Comparison of ENCODE assay signal across 15 cellular contexts in the genomic region with DNA sequence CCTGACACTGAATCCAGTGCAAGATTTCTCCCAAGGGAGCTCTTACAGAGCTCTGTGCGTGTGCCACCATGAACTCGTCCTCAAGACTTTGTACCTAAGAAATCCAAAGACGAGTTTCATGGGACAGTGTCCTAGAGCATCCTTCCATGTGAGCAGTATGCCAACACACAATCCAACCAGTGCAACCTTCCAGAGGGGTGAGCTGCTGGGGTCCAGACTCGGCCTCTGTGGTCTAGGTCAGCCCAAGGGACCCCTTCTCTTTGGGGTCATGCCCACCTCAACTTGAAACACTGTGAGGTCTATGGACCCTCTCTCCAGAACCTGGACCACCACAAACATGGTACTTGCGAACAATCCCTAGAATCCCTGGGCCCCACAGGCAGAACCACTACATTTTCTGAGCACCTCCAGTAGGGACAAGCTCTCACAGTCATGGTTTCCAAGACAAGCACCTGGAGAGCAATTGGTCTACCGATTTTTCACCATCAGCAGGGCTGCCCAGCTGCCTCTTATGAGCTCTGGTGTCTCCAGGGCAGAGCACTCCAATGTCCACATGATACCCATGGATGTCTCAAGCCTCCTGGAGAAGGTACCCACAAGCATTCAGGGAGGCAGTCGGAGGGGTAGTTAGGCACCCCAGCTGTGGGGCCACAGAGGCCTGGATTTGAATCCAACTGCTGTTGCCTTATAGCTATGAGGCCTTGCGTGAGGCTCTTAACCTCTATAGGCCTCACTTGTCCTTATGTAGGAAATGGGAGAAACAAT. TPM values are rescaled to one million over a fixed set of nuclear protein-coding genes. Genes with fewer than 3 reads are reported as not detected.
DNase-seq lines count a peak whose midpoint lies in the region; ATAC-seq, FAIRE-seq and TF ChIP-seq lines count a peak whose summit lies in the region.
"Had no signal": no experiment of that assay in that cellular context is flagged by ENCODE, and none has a peak within 500 bp of the region (broad histone marks: within the 10 kb centered on the region; RNA-seq: fewer than 3 reads in every experiment).

No MANE protein-coding gene starts in this region.

- TF ChIP-seq POLR2A in GM12892 (IDR thresholded peaks at IDR 0.05; ENCODE audit: low read depth, low read length): no peak
- TF ChIP-seq POLR2A in gastrocnemius medialis (IDR thresholded peaks at IDR 0.05): no peak

- in situ Hi-C loops in gastrocnemius medialis (cut with MboI; ENCODE audit: low sequenced_read_pairs in 4 of 4): loop anchor here in 3 of 4 donors (25.0 kb wide), 2 partner anchors 105 to 295 kb away; no protein-coding TSS in a partner anchor

- peaks cover 11% of the 10 kb centered on the region for H3K27me3 Mint-ChIP-seq in WTC11 (ENCODE audit: low read depth)

- no peaks in the 10 kb centered on the region for H3K9me3 ChIP-seq in left lung
- no peaks in the 10 kb centered on the region for H3K9me3 ChIP-seq in gastrocnemius medialis
- H3K9me3 ChIP-seq in colonic mucosa: no peaks in the 10 kb centered on the region
- H3K9me3 ChIP-seq: BE2C, MG63, neutrophil had no signal

- peaks cover 6 to 67% of the 10 kb centered on the region in 2 donors for H3K27me3 ChIP-seq in left lung
- peaks cover 11 to 14% (median 14%) of the 10 kb centered on the region in 3 donors for H3K27me3 ChIP-seq in gastrocnemius medialis
- H3K27me3 ChIP-seq in colonic mucosa: peaks cover 4% of the 10 kb centered on the region
- H3K27me3 ChIP-seq: BE2C, MG63 had no signal

- H3K27ac ChIP-seq in left lung: peak overlapping the region; percentile 60 to 70
- H3K27ac ChIP-seq in gastrocnemius medialis: peak overlapping the region; percentile 53 to 77 (median 74)
- H3K27ac ChIP-seq in colonic mucosa: no peak overlapping the region
- H3K27ac ChIP-seq: neutrophil had no signal

- H3K9me3 Mint-ChIP-seq in WTC11: no peaks in the 10 kb centered on the region

- 0 out of 2 replicates have a peak overlapping the region, but pooled peaks have one; percentile 16 for H3K4me3 Mint-ChIP-seq in WTC11

- peaks cover 38% of the 10 kb centered on the region for H3K4me1 Mint-ChIP-seq in WTC11

- H3K4me3 ChIP-seq in left lung (no peak overlapping the region), gastrocnemius medialis (no peak overlapping the region), colonic mucosa (no peak overlapping the region)
- H3K4me3 ChIP-seq: MG63 had no signal

- no peaks in the 10 kb centered on the region for H3K36me3 Mint-ChIP-seq in WTC11

- POLR2A ChIA-PET in WTC11 (lab: Charles Lee): no interaction called here

- DNase-seq in GM12892 (ENCODE audit: insufficient read length) (no peak), WTC11 (ENCODE audit: low spot score) (no peak), left lung (no peak), gastrocnemius medialis (no peak), colonic mucosa (no peak), ureter (ENCODE audit: low spot score) (no peak), SIG-M5 treated with dmso at 0.1 percent for 504 hours (lab: John Stamatoyannopoulos, UW; ENCODE audit: unreplicated experiment) (no peak)
- DNase-seq: BE2C; NCI-H187; SIG-M5; stimulated activated CD4-positive, alpha-beta T cell treated with anti-CD3 and anti-CD28 coated beads, Interleukin-4, amount 100 ng/mL, for 1 hour had no signal

- TF ChIP-seq CTCF in WTC11 (IDR thresholded peaks at IDR 0.05) (no peak), left lung (IDR thresholded peaks at IDR 0.05) (no peak), gastrocnemius medialis (IDR thresholded peaks at IDR 0.05 in 4 of 5, conservative IDR thresholded peaks at IDR 0.05 in 1 of 5) (no peak), colonic mucosa (IDR thresholded peaks at IDR 0.05) (no peak)

- peak; percentile 21 for FAIRE-seq in GM12892 (lab: Jason Lieb, UNC)

- ATAC-seq in WTC11 (no peak), left lung (no peak), gastrocnemius medialis (no peak)
- ATAC-seq: activated CD4-positive, CD25-positive, alpha-beta regulatory T cell treated with anti-CD3 and anti-CD28 coated beads, Interleukin-2, amount 50 U/mL, for 24 hours had no signal

- H3K9ac ChIP-seq in colonic mucosa (ENCODE audit: low read depth in 2 of 2, low read length in 2 of 2): no peak overlapping the region

- CTCF ChIA-PET in WTC11 (lab: Charles Lee): interaction anchor here (0.6 to 13.5 kb wide), 4 partner anchors 67 to 285 kb away, joined by 3 to 184 read pairs (median 79); no protein-coding TSS in a partner anchor

- intact Hi-C loops in left lung (cut with DNase I): no loop called here
- intact Hi-C loops in gastrocnemius medialis (cut with DNase I; ENCODE audit: low total_unique reads): no loop called here
- intact Hi-C loops in colonic mucosa (cut with DNase I): no loop called here

- peaks cover 10 to 24% of the 10 kb centered on the region in 2 donors for H3K4me1 ChIP-seq in left lung
- H3K4me1 ChIP-seq in gastrocnemius medialis: peaks cover 11 to 19% of the 10 kb centered on the region in 2 donors
- no peaks in the 10 kb centered on the region for H3K4me1 ChIP-seq in colonic mucosa

- H3K27ac Mint-ChIP-seq in WTC11: no peak overlapping the region

- no peaks in the 10 kb centered on the region for H3K36me3 ChIP-seq in left lung
- no peaks in the 10 kb centered on the region for H3K36me3 ChIP-seq in gastrocnemius medialis
- H3K36me3 ChIP-seq in colonic mucosa: no peaks in the 10 kb centered on the region
- H3K36me3 ChIP-seq: BE2C, MG63, neutrophil had no signal

TF ChIP-seq in WTC11, 78 proteins besides CTCF, POLR2A, EP300 and RAD21:
- TF ChIP-seq, protein P1, sequence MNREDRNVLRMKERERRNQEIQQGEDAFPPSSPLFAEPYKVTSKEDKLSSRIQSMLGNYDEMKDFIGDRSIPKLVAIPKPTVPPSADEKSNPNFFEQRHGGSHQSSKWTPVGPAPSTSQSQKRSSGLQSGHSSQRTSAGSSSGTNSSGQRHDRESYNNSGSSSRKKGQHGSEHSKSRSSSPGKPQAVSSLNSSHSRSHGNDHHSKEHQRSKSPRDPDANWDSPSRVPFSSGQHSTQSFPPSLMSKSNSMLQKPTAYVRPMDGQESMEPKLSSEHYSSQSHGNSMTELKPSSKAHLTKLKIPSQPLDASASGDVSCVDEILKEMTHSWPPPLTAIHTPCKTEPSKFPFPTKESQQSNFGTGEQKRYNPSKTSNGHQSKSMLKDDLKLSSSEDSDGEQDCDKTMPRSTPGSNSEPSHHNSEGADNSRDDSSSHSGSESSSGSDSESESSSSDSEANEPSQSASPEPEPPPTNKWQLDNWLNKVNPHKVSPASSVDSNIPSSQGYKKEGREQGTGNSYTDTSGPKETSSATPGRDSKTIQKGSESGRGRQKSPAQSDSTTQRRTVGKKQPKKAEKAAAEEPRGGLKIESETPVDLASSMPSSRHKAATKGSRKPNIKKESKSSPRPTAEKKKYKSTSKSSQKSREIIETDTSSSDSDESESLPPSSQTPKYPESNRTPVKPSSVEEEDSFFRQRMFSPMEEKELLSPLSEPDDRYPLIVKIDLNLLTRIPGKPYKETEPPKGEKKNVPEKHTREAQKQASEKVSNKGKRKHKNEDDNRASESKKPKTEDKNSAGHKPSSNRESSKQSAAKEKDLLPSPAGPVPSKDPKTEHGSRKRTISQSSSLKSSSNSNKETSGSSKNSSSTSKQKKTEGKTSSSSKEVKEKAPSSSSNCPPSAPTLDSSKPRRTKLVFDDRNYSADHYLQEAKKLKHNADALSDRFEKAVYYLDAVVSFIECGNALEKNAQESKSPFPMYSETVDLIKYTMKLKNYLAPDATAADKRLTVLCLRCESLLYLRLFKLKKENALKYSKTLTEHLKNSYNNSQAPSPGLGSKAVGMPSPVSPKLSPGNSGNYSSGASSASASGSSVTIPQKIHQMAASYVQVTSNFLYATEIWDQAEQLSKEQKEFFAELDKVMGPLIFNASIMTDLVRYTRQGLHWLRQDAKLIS (CRISPR knock-in tag; IDR thresholded peaks at IDR 0.05; ENCODE audit: borderline replicate concordance): no peak
- no peak for TF ChIP-seq JUN (CRISPR knock-in tag; IDR thresholded peaks at IDR 0.05)
- no peak for TF ChIP-seq SOX15 (CRISPR knock-in tag; IDR thresholded peaks at IDR 0.05)
- no peak for TF ChIP-seq FOXJ3 (CRISPR knock-in tag; IDR thresholded peaks at IDR 0.05; ENCODE audit: borderline replicate concordance)
- no peak for TF ChIP-seq ESRRA (CRISPR knock-in tag; IDR thresholded peaks at IDR 0.05; ENCODE audit: borderline replicate concordance)
- no peak for TF ChIP-seq TP53 (CRISPR knock-in tag; IDR thresholded peaks at IDR 0.05)
- no peak for TF ChIP-seq ETV6 (CRISPR knock-in tag; IDR thresholded peaks at IDR 0.05)
- no peak for TF ChIP-seq HMGA2 (CRISPR knock-in tag; IDR thresholded peaks at IDR 0.05)
- TF ChIP-seq NFATC4 (CRISPR knock-in tag; IDR thresholded peaks at IDR 0.05): no peak
- no peak for TF ChIP-seq SMAD3 (CRISPR knock-in tag; IDR thresholded peaks at IDR 0.05; ENCODE audit: borderline replicate concordance)
TF ChIP-seq in WTC11: peak in this region for 0.

RNA-seq across cellular contexts. Expression of a gene that starts 7.7 kb away (rescaled TPM):
- not detected for polyA plus RNA-seq in GM12892 (2012; ENCODE audit: missing spikeins)
- 2.4 to 2.6 TPM (median 2.4 TPM) in 3 replicates for total RNA-seq in WTC11 (2021)
- 1 to 10 TPM; 3.1 to 5.5 TPM for total RNA-seq in left lung
- 1 to 10 TPM; 4.5 to 5.6 (median 5.0) TPM for total RNA-seq in gastrocnemius medialis
- total RNA-seq in colonic mucosa: under 1 TPM; 0.54 to 0.58 TPM
- total RNA-seq in ureter: 0.81 TPM
- total RNA-seq: IMR-90 had no signal
